ENCODE assay signal across 1 cellular context in genomic region chr3:49689046-49689886, GRCh38.
TF ChIP-seq lines count a peak whose summit lies in the region.

Gene MST1 (minus strand): TSS chr3:49689474. CDS start chr3:49688691, 783 bp downstream.
Gene RNF123 (plus strand): TSS chr3:49689557. CDS start chr3:49691166, 1,609 bp downstream.

TF ChIP-seq in K562, 482 proteins besides CTCF, POLR2A, EP300 and RAD21 (continued from another document and continues in another):
- no peak for TF ChIP-seq CUX1 (CRISPR knock-in tag; IDR thresholded peaks at IDR 0.05)
- TF ChIP-seq CREM (IDR thresholded peaks at IDR 0.05; ENCODE audit: low read depth): peak; percentile 65
- TF ChIP-seq FOXA3 (CRISPR knock-in tag; conservative IDR thresholded peaks at IDR 0.05 in 1 of 2, IDR thresholded peaks at IDR 0.05 in 1 of 2): no peak
- TF ChIP-seq CBFB (CRISPR knock-in tag; IDR thresholded peaks at IDR 0.05): no peak
- TF ChIP-seq POLR3A (IDR thresholded peaks at IDR 0.05; ENCODE audit: borderline replicate concordance, extremely low read depth, insufficient read depth, insufficient read length): no peak
- no peak for TF ChIP-seq ZNF780A (CRISPR knock-in tag; IDR thresholded peaks at IDR 0.05)
- no peak for TF ChIP-seq OTX1 (CRISPR knock-in tag; IDR thresholded peaks at IDR 0.05)
- TF ChIP-seq HDAC1 (IDR thresholded peaks at IDR 0.05): peak in 1 of 2 experiments; percentile 68; a peak in 2 of 4 replicates
- TF ChIP-seq ETV5 (CRISPR knock-in tag; IDR thresholded peaks at IDR 0.05; ENCODE audit: low read depth): peak; percentile 59; the same call in 1 of the 2 replicates
- TF ChIP-seq COPS2 (conservative IDR thresholded peaks at IDR 0.05): no peak
- TF ChIP-seq NCOR1 (IDR thresholded peaks at IDR 0.05): peak; percentile 46; the same call in 1 of the 2 replicates
- TF ChIP-seq, protein P1, sequence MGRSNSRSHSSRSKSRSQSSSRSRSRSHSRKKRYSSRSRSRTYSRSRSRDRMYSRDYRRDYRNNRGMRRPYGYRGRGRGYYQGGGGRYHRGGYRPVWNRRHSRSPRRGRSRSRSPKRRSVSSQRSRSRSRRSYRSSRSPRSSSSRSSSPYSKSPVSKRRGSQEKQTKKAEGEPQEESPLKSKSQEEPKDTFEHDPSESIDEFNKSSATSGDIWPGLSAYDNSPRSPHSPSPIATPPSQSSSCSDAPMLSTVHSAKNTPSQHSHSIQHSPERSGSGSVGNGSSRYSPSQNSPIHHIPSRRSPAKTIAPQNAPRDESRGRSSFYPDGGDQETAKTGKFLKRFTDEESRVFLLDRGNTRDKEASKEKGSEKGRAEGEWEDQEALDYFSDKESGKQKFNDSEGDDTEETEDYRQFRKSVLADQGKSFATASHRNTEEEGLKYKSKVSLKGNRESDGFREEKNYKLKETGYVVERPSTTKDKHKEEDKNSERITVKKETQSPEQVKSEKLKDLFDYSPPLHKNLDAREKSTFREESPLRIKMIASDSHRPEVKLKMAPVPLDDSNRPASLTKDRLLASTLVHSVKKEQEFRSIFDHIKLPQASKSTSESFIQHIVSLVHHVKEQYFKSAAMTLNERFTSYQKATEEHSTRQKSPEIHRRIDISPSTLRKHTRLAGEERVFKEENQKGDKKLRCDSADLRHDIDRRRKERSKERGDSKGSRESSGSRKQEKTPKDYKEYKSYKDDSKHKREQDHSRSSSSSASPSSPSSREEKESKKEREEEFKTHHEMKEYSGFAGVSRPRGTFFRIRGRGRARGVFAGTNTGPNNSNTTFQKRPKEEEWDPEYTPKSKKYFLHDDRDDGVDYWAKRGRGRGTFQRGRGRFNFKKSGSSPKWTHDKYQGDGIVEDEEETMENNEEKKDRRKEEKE (IDR thresholded peaks at IDR 0.05; ENCODE audit: borderline replicate concordance in 1 of 2, control insufficient read depth in 1 of 2, low read depth in 2 of 2, low read length in 1 of 2): no peak
- no peak for TF ChIP-seq ARHGAP35 (IDR thresholded peaks at IDR 0.05; ENCODE audit: partially characterized antibody)
- TF ChIP-seq CEBPZ (IDR thresholded peaks at IDR 0.05; ENCODE audit: borderline replicate concordance, low read depth, low read length): no peak
- peak; percentile 96 for TF ChIP-seq HINFP (tag; conservative IDR thresholded peaks at IDR 0.05; ENCODE audit: low read depth)
- 0 out of 4 replicates have a peak, but pooled peaks of 1 of the 2 experiments have one; percentile 26 for TF ChIP-seq SRF (CRISPR knock-in tag; IDR thresholded peaks at IDR 0.05)
- TF ChIP-seq, protein P2, sequence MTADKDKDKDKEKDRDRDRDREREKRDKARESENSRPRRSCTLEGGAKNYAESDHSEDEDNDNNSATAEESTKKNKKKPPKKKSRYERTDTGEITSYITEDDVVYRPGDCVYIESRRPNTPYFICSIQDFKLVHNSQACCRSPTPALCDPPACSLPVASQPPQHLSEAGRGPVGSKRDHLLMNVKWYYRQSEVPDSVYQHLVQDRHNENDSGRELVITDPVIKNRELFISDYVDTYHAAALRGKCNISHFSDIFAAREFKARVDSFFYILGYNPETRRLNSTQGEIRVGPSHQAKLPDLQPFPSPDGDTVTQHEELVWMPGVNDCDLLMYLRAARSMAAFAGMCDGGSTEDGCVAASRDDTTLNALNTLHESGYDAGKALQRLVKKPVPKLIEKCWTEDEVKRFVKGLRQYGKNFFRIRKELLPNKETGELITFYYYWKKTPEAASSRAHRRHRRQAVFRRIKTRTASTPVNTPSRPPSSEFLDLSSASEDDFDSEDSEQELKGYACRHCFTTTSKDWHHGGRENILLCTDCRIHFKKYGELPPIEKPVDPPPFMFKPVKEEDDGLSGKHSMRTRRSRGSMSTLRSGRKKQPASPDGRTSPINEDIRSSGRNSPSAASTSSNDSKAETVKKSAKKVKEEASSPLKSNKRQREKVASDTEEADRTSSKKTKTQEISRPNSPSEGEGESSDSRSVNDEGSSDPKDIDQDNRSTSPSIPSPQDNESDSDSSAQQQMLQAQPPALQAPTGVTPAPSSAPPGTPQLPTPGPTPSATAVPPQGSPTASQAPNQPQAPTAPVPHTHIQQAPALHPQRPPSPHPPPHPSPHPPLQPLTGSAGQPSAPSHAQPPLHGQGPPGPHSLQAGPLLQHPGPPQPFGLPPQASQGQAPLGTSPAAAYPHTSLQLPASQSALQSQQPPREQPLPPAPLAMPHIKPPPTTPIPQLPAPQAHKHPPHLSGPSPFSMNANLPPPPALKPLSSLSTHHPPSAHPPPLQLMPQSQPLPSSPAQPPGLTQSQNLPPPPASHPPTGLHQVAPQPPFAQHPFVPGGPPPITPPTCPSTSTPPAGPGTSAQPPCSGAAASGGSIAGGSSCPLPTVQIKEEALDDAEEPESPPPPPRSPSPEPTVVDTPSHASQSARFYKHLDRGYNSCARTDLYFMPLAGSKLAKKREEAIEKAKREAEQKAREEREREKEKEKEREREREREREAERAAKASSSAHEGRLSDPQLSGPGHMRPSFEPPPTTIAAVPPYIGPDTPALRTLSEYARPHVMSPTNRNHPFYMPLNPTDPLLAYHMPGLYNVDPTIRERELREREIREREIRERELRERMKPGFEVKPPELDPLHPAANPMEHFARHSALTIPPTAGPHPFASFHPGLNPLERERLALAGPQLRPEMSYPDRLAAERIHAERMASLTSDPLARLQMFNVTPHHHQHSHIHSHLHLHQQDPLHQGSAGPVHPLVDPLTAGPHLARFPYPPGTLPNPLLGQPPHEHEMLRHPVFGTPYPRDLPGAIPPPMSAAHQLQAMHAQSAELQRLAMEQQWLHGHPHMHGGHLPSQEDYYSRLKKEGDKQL (CRISPR knock-in tag; IDR thresholded peaks at IDR 0.05; ENCODE audit: borderline replicate concordance): no peak
- no peak for TF ChIP-seq ZNF184 (CRISPR knock-in tag; IDR thresholded peaks at IDR 0.05)
- TF ChIP-seq ZBTB8A (IDR thresholded peaks at IDR 0.05; ENCODE audit: partially characterized antibody): no peak
- TF ChIP-seq MAX (CRISPR knock-in tag; IDR thresholded peaks at IDR 0.05): peak; percentile 72
- no peak for TF ChIP-seq MAFK (IDR thresholded peaks at IDR 0.05; ENCODE audit: low read length)
- 0 out of 2 replicates have a peak, but pooled peaks have one; percentile 39 for TF ChIP-seq ZNF766 (CRISPR knock-in tag; conservative IDR thresholded peaks at IDR 0.05)
- no peak for TF ChIP-seq PTRF (tag; IDR thresholded peaks at IDR 0.05)
- no peak for TF ChIP-seq SREBF2 (CRISPR knock-in tag; IDR thresholded peaks at IDR 0.05)
- TF ChIP-seq KDM4B (IDR thresholded peaks at IDR 0.05; ENCODE audit: borderline replicate concordance in 2 of 2, low read depth in 1 of 2): peak in 1 of 2 experiments; percentile 15; a peak in 1 of 4 replicates
- TF ChIP-seq RFX5 (IDR thresholded peaks at IDR 0.05; ENCODE audit: low read depth, low read length): no peak
- TF ChIP-seq SOX6 (IDR thresholded peaks at IDR 0.05): no peak
- TF ChIP-seq, protein P3, sequence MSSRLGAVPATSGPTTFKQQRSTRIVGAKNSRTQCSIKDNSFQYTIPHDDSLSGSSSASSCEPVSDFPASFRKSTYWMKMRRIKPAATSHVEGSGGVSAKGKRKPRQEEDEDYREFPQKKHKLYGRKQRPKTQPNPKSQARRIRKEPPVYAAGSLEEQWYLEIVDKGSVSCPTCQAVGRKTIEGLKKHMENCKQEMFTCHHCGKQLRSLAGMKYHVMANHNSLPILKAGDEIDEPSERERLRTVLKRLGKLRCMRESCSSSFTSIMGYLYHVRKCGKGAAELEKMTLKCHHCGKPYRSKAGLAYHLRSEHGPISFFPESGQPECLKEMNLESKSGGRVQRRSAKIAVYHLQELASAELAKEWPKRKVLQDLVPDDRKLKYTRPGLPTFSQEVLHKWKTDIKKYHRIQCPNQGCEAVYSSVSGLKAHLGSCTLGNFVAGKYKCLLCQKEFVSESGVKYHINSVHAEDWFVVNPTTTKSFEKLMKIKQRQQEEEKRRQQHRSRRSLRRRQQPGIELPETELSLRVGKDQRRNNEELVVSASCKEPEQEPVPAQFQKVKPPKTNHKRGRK (tag; IDR thresholded peaks at IDR 0.05): no peak
- TF ChIP-seq KHSRP (IDR thresholded peaks at IDR 0.05): no peak
- no peak for TF ChIP-seq FOXM1 (IDR thresholded peaks at IDR 0.05; ENCODE audit: low read depth)
- TF ChIP-seq FOXM1 (CRISPR knock-in tag; IDR thresholded peaks at IDR 0.05; ENCODE audit: low read depth): no peak
- TF ChIP-seq KLF16 (IDR thresholded peaks at IDR 0.05): peak; percentile 54; the same call in 1 of the 2 replicates
- no peak for TF ChIP-seq SFPQ (IDR thresholded peaks at IDR 0.05; ENCODE audit: low read depth, low read length)
- TF ChIP-seq ZNF707 (CRISPR knock-in tag; conservative IDR thresholded peaks at IDR 0.05): no peak
- no peak for TF ChIP-seq PML (IDR thresholded peaks at IDR 0.05; ENCODE audit: low read length)
- 0 out of 2 replicates have a peak, but pooled peaks have one; percentile 17 for TF ChIP-seq ZNF57 (CRISPR knock-in tag; IDR thresholded peaks at IDR 0.05)
